18 cellular contexts compared by ENCODE assay signal in the genomic region with DNA sequence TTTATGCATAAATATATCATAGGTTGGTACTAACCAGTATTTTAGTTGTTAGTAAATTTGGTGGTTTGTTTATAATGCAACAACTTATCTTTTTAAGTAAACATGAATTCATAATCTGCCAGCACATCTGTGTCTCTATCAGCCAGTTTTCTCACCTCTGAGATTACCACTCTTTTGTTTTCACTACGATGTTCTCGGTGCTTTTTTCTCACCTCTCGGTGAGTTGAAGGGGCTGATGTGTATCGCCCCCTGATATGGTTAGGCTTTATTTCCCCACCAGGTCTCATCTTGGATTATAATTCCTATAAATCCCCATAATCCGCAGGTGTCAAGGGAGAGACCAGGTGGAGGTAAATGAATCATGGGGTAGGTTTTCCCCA.
"Had no signal": no experiment of that assay in that cellular context is flagged by ENCODE, and none has a peak within 500 bp of the region (broad histone marks: within the 10 kb centered on the region; RNA-seq: fewer than 3 reads in every experiment).

No MANE protein-coding gene starts in this region.

- H3K9me3 ChIP-seq: heart right ventricle, pancreas, stomach, thoracic aorta, transverse colon had no signal

- H3K27me3 Mint-ChIP-seq: natural killer cell treated with Interleukin-12 subunit alpha and Interleukin-12 subunit beta and Interleukin-15 and Interleukin-18, amount 100 ng/mL, for 72 hours had no signal

- H3K27ac ChIP-seq: heart right ventricle, pancreas, stomach, thoracic aorta, transverse colon had no signal

- H3K4me3 ChIP-seq: heart right ventricle, pancreas, stomach, thoracic aorta, transverse colon had no signal

- H3K27ac Mint-ChIP-seq: natural killer cell treated with Interleukin-12 subunit alpha and Interleukin-12 subunit beta and Interleukin-15 and Interleukin-18, amount 100 ng/mL, for 72 hours; progenitor cell of endocrine pancreas had no signal

- ATAC-seq: esophagus mucosa; heart right ventricle; natural killer cell treated with Interleukin-12 subunit alpha and Interleukin-12 subunit beta and Interleukin-15 and Interleukin-18, amount 100 ng/mL, for 72 hours had no signal

- H3K36me3 ChIP-seq: heart right ventricle, pancreas, stomach, thoracic aorta, transverse colon had no signal

- H3K27me3 ChIP-seq: pancreas, stomach, transverse colon had no signal

- H3K4me3 Mint-ChIP-seq: natural killer cell treated with Interleukin-12 subunit alpha and Interleukin-12 subunit beta and Interleukin-15 and Interleukin-18, amount 100 ng/mL, for 72 hours had no signal

- H3K9me3 Mint-ChIP-seq: natural killer cell treated with Interleukin-12 subunit alpha and Interleukin-12 subunit beta and Interleukin-15 and Interleukin-18, amount 100 ng/mL, for 72 hours had no signal

- H3K4me1 ChIP-seq: stomach had no signal

- DNase-seq: cortex of kidney; effector memory CD4-positive, alpha-beta T cell; heart right ventricle; hypothalamus; kidney glomerular epithelial cell; occipital lobe; pancreas; right cardiac atrium; small intestine; stimulated activated CD4-positive, alpha-beta T cell treated with anti-CD3 and anti-CD28 coated beads, Interleukin-12 subunit alpha, Interleukin-12 subunit beta, amount 100 ng/mL, for 4 hours; stimulated activated naive CD4-positive, alpha-beta T cell; stomach; substantia nigra; transverse colon had no signal
